13 cellular contexts compared by ENCODE assay signal in the genomic region with DNA sequence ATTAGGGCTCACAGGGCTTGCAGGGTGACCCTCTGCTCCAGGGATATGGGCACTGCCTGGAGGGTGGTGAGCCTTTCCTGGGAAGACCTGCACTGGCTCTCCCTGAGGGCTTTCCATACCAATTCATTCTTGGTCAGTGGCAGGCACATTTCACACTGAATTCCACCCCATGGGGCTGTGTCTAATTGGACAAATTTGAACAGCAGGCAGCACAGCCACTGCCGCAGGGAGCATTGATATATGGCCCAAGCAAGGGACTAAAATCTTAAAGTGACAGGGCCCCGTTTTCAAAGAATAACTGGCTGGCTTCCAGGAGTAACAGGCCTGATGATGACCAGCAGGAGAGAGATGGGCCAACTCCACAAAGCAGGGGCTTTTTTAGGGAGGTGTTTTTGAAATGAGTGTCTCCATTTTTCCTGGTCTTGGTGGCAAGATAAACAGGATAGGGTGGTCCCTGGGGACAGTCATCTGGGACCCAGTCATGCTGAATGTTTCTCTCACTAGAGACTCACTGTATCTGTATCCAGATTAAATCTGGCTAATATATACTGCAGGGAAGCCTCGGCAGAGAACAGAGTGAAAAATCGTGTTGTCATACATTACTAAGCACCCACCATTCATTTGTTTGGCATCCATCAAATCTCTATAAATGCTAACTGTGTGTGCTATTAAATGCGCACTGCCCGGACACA.
DNase-seq lines count a peak whose midpoint lies in the region; ATAC-seq and TF ChIP-seq lines count a peak whose summit lies in the region.
"Had no signal": no experiment of that assay in that cellular context is flagged by ENCODE, and none has a peak within 500 bp of the region (broad histone marks: within the 10 kb centered on the region; RNA-seq: fewer than 3 reads in every experiment).

No MANE protein-coding gene starts in this region.

- peak overlapping the region; percentile 67 for H3K27ac ChIP-seq in IMR-90 (ENCODE audit: insufficient read depth, low read length)
- H3K27ac ChIP-seq: PC-9 had no signal

- peak; percentile 91 for DNase-seq in BE2C
- peak; percentile 81 for DNase-seq in IMR-90
- DNase-seq in choroid plexus epithelial cell (ENCODE audit: low read depth), result no peak
- no peak for DNase-seq in neural crest cell (ENCODE audit: low read depth, low spot score)
- DNase-seq in KG1 (lab: John Stamatoyannopoulos, UW), result no peak
- no peak for DNase-seq in activated CD4-positive, alpha-beta memory T cell treated with anti-CD3 and anti-CD28 coated beads for 36 hours
- DNase-seq in activated CD4-positive, alpha-beta T cell treated with anti-CD3 and anti-CD28 coated beads for 1 hour, result no peak
- DNase-seq in mucosa of descending colon, result no peak
- DNase-seq: Calu3, kidney glomerular epithelial cell, NCI-H1436, PC-9, testis had no signal

- peak overlapping the region; percentile 87 to 94 for H4K8ac ChIP-seq in IMR-90 (ENCODE audit: low read depth in 2 of 2, low read length in 2 of 2)

- H3K79me1 ChIP-seq in IMR-90 (ENCODE audit: low read depth in 1 of 2, low read length in 2 of 2), result peaks cover 0 to 12% of the 10 kb centered on the region in 2 experiments; a peak in 2 of 4 replicates

- H3K56ac ChIP-seq in IMR-90 (ENCODE audit: extremely low read depth, insufficient read depth, low read length), result peak overlapping the region; percentile 86

- no TSS peak for BruUV-seq in IMR-90 (replicated peaks; lab: Mats Ljungman, UMichigan)

- peak overlapping the region; percentile 97 for H3K4ac ChIP-seq in IMR-90 (ENCODE audit: low read depth, low read length)

- H2BK15ac ChIP-seq in IMR-90 (ENCODE audit: low read depth, low read length), result peak overlapping the region; percentile 92

- peak; percentile 7; the same call in 1 of the 2 replicates for TF ChIP-seq RAD21 in IMR-90 (IDR thresholded peaks at IDR 0.05; ENCODE audit: low read length)

- POLR2A ChIA-PET in IMR-90 (lab: Charles Lee; ENCODE audit: unreplicated experiment), result no interaction called here
- POLR2A ChIA-PET in activated CD4-positive, alpha-beta memory T cell treated with anti-CD3 and anti-CD28 coated beads for 36 hours (lab: Charles Lee), result no interaction called here

- WGBS in IMR-90 (ENCODE audit: extremely low coverage in 2 of 2, insufficient read length in 1 of 2), 2 experiments, result no CpG with 5 or more reads among the region's 6 CpGs

- H2AK9ac ChIP-seq in IMR-90 (replicated peaks; ENCODE audit: low read depth, low read length, poor library complexity), result peak overlapping the region; percentile 38

- no peak overlapping the region for H3K4me2 ChIP-seq in IMR-90 (ENCODE audit: low read depth, low read length)
- H3K4me2 ChIP-seq: PC-9 had no signal

- H3K27me3 ChIP-seq in BE2C (no peaks in the 10 kb centered on the region), IMR-90 (ENCODE audit: control insufficient read depth, insufficient read depth, low read length) (no peaks in the 10 kb centered on the region)
- H3K27me3 ChIP-seq: testis had no signal

- peaks cover 25% of the 10 kb centered on the region for H3K9me1 ChIP-seq in IMR-90 (ENCODE audit: insufficient read depth, low read length)

- H3K36me3 Mint-ChIP-seq in neural crest cell (ENCODE audit: low read depth), result no peaks in the 10 kb centered on the region
- no peaks in the 10 kb centered on the region for H3K36me3 Mint-ChIP-seq in activated CD4-positive, alpha-beta memory T cell treated with anti-CD3 and anti-CD28 coated beads for 36 hours

- peak overlapping the region; percentile 97 for H2BK5ac ChIP-seq in IMR-90 (ENCODE audit: low read depth, low read length, poor library complexity, severe bottlenecking)

- H2AK5ac ChIP-seq in IMR-90 (ENCODE audit: low read depth, low read length), result peak overlapping the region; percentile 78

- TF ChIP-seq POLR2A in IMR-90 (IDR thresholded peaks at IDR 0.05; ENCODE audit: low read depth, low read length), result no peak

- H3K9ac ChIP-seq in IMR-90 (ENCODE audit: low read depth, low read length), result peak overlapping the region; percentile 68; the same call in 1 of the 2 replicates

- TF ChIP-seq CTCF in BE2C (IDR thresholded peaks at IDR 0.05; ENCODE audit: low read depth, low read length) (no peak), IMR-90 (conservative IDR thresholded peaks at IDR 0.05; ENCODE audit: low read depth, low read length) (no peak), choroid plexus epithelial cell (conservative IDR thresholded peaks at IDR 0.05; ENCODE audit: low read depth, low read length) (peak; percentile 5), neural crest cell (conservative IDR thresholded peaks at IDR 0.05) (no peak), mucosa of descending colon (IDR thresholded peaks at IDR 0.05) (no peak)

- H3K9me3 Mint-ChIP-seq in neural crest cell, result no peaks in the 10 kb centered on the region
- H3K9me3 Mint-ChIP-seq in activated CD4-positive, alpha-beta memory T cell treated with anti-CD3 and anti-CD28 coated beads for 36 hours, result no peaks in the 10 kb centered on the region

- in situ Hi-C loops in IMR-90 (cut with MboI; ENCODE audit: low sequenced_read_pairs), result no loop called here

- peak overlapping the region; percentile 82; the same call in 1 of the 2 replicates for H4K5ac ChIP-seq in IMR-90 (ENCODE audit: low read depth, low read length)

- H3K27ac Mint-ChIP-seq in neural crest cell (ENCODE audit: unreplicated experiment), result peak overlapping the region; percentile 92
- H3K27ac Mint-ChIP-seq in activated CD4-positive, alpha-beta memory T cell treated with anti-CD3 and anti-CD28 coated beads for 36 hours, result no peak overlapping the region

- H3K4me1 ChIP-seq in BE2C (peaks cover 21% of the 10 kb centered on the region), IMR-90 (ENCODE audit: control insufficient read depth, insufficient read depth, low read length) (peaks cover 22% of the 10 kb centered on the region), mucosa of descending colon (ENCODE audit: low read depth) (no peaks in the 10 kb centered on the region)

- no peaks in the 10 kb centered on the region for H4K20me1 ChIP-seq in IMR-90 (ENCODE audit: insufficient read depth, low read length)

- H4K91ac ChIP-seq in IMR-90 (ENCODE audit: insufficient read depth, low read depth, low read length), result peak overlapping the region; percentile 97

- H3K9me3 ChIP-seq in BE2C, result no peaks in the 10 kb centered on the region
- no peaks in the 10 kb centered on the region for H3K9me3 ChIP-seq in IMR-90 (ENCODE audit: control insufficient read depth, insufficient read depth, low read length)
- no peaks in the 10 kb centered on the region for H3K9me3 ChIP-seq in mucosa of descending colon
- H3K9me3 ChIP-seq: testis had no signal

- peak overlapping the region; percentile 80 for H3K18ac ChIP-seq in IMR-90 (ENCODE audit: low read depth, low read length)

- peak overlapping the region; percentile 89 for H3K23ac ChIP-seq in IMR-90 (ENCODE audit: low read depth, low read length)

- H2BK120ac ChIP-seq in IMR-90 (ENCODE audit: low read depth, low read length), result peak overlapping the region; percentile 91

- peak overlapping the region; percentile 95 for H2BK20ac ChIP-seq in IMR-90 (ENCODE audit: low read depth, low read length)

- ATAC-seq in IMR-90 (ENCODE audit: low read depth) (peak; percentile 67), mucosa of descending colon (no peak)

- H3K4me3 ChIP-seq in BE2C (ENCODE audit: low read depth, low read length) (peak overlapping the region; percentile 2; the same call in 1 of the 2 replicates), IMR-90 (ENCODE audit: insufficient read depth, low read depth, low read length) (no peak overlapping the region), choroid plexus epithelial cell (ENCODE audit: low read depth, low read length) (no peak overlapping the region), mucosa of descending colon (no peak overlapping the region)
- H3K4me3 ChIP-seq: PC-9, testis had no signal

- CTCF ChIA-PET in IMR-90 (lab: Yijun Ruan, JAX), result interaction anchor here (0.6 to 0.9 kb wide), 2 partner anchors 40 to 107 kb away, joined by 3 read pairs; no protein-coding TSS in a partner anchor
- CTCF ChIA-PET in activated CD4-positive, alpha-beta memory T cell treated with anti-CD3 and anti-CD28 coated beads for 36 hours (lab: Charles Lee), result no interaction called here

- peak overlapping the region; percentile 98 for H3K14ac ChIP-seq in IMR-90 (replicated peaks; ENCODE audit: low read depth, low read length)

- peak overlapping the region; percentile 68 for H2AFZ ChIP-seq in IMR-90 (replicated peaks; ENCODE audit: low read length, poor library complexity)
- H2AFZ ChIP-seq: PC-9 had no signal

- dilution Hi-C loops in IMR-90 (cut with HindIII; ENCODE audit: low sequenced_read_pairs, unreplicated experiment), result no loop called here

- peaks cover 57% of the 10 kb centered on the region for H3K4me1 Mint-ChIP-seq in neural crest cell
- H3K4me1 Mint-ChIP-seq in activated CD4-positive, alpha-beta memory T cell treated with anti-CD3 and anti-CD28 coated beads for 36 hours (ENCODE audit: low read depth), result no peaks in the 10 kb centered on the region

- intact Hi-C loops in IMR-90 (cut with micrococcal nuclease), result loop anchor here (5.0 kb wide), 1 partner anchor 648 kb away; the partner anchor contains the start of gene BCAS3
- intact Hi-C loops in activated CD4-positive, alpha-beta memory T cell treated with anti-CD3 and anti-CD28 coated beads for 36 hours (cut with micrococcal nuclease), result no loop called here
- intact Hi-C loops in mucosa of descending colon (cut with DNase I, micrococcal nuclease), result no loop called here

- peak overlapping the region; percentile 24 for H3K4me3 Mint-ChIP-seq in neural crest cell
- no peak overlapping the region for H3K4me3 Mint-ChIP-seq in activated CD4-positive, alpha-beta memory T cell treated with anti-CD3 and anti-CD28 coated beads for 36 hours

- no peaks in the 10 kb centered on the region for H3K27me3 Mint-ChIP-seq in neural crest cell (ENCODE audit: low read depth)
- H3K27me3 Mint-ChIP-seq in activated CD4-positive, alpha-beta memory T cell treated with anti-CD3 and anti-CD28 coated beads for 36 hours, result no peaks in the 10 kb centered on the region

- no peaks in the 10 kb centered on the region for H3K36me3 ChIP-seq in BE2C
- no peaks in the 10 kb centered on the region for H3K36me3 ChIP-seq in IMR-90 (ENCODE audit: control insufficient read depth, insufficient read depth, low read length)
- H3K36me3 ChIP-seq in mucosa of descending colon (ENCODE audit: low read depth), result no peaks in the 10 kb centered on the region

TF ChIP-seq in IMR-90, 13 proteins besides CTCF, POLR2A, EP300 and RAD21:
- no peak for TF ChIP-seq RFX5 (IDR thresholded peaks at IDR 0.05; ENCODE audit: low read depth, low read length)
- TF ChIP-seq SMC3 (IDR thresholded peaks at IDR 0.05; ENCODE audit: low read depth, low read length), result peak; percentile 19

Comparison
In these comparisons a context has a peak if more than half of its experiments do, and no peak if none do; other contexts are left out.
1. DNase-seq: peak in BE2C (single experiment) and IMR-90 (single experiment); none in choroid plexus epithelial cell (single experiment), neural crest cell (single experiment), KG1 (single experiment), activated CD4-positive, alpha-beta memory T cell treated with anti-CD3 and anti-CD28 coated beads for 36 hours (single experiment), activated CD4-positive, alpha-beta T cell treated with anti-CD3 and anti-CD28 coated beads for 1 hour (single experiment) and mucosa of descending colon (0 of 3).